24 cellular contexts compared by ENCODE assay signal in genomic region chr10:28580825-28581224, GRCh38. TPM values are rescaled to one million over a fixed set of nuclear protein-coding genes. Genes with fewer than 3 reads are reported as not detected.
DNase-seq lines count a peak whose midpoint lies in the region; ATAC-seq, FAIRE-seq and TF ChIP-seq lines count a peak whose summit lies in the region.
"Had no signal": no experiment of that assay in that cellular context is flagged by ENCODE, and none has a peak within 500 bp of the region (broad histone marks: within the 10 kb centered on the region; RNA-seq: fewer than 3 reads in every experiment).

No MANE protein-coding gene starts in this region.

- H3K9me3 Mint-ChIP-seq in stimulated activated naive CD8-positive, alpha-beta T cell treated with anti-CD3 and anti-CD28 coated beads, Interleukin-15, Interleukin-2, amounts not matched to agents 100 ng/mL and 50 ng/mL, for 24 hours, result no peaks in the 10 kb centered on the region
- no peaks in the 10 kb centered on the region for H3K9me3 Mint-ChIP-seq in stimulated activated naive CD8-positive, alpha-beta T cell treated with anti-CD3 and anti-CD28 coated beads, Interleukin-15, amount 100 ng/mL, for 72 hours
- H3K9me3 Mint-ChIP-seq in memory B cell, result no peaks in the 10 kb centered on the region
- H3K9me3 Mint-ChIP-seq: CD8-positive, alpha-beta memory T cell; neural crest cell; T-helper 2 cell treated with Interferon-gamma antibody and Interleukin-4, amounts not matched to agents 5 μg/mL and 100 μg/mL, for 36 hours had no signal

- H3K27me3 ChIP-seq in bronchial epithelial cell (ENCODE audit: control insufficient read depth, insufficient read depth, low read length), result no peaks in the 10 kb centered on the region
- H3K27me3 ChIP-seq: ascending aorta had no signal

- H3K27ac Mint-ChIP-seq in stimulated activated naive CD8-positive, alpha-beta T cell treated with anti-CD3 and anti-CD28 coated beads, Interleukin-15, Interleukin-2, amounts not matched to agents 100 ng/mL and 50 ng/mL, for 24 hours, result peak overlapping the region; percentile 6
- H3K27ac Mint-ChIP-seq in stimulated activated naive CD8-positive, alpha-beta T cell treated with anti-CD3 and anti-CD28 coated beads, Interleukin-15, amount 100 ng/mL, for 72 hours, result no peak overlapping the region
- peak overlapping the region; percentile 46 for H3K27ac Mint-ChIP-seq in memory B cell

- no peak for TF ChIP-seq CTCF in bronchial epithelial cell (IDR thresholded peaks at IDR 0.05; ENCODE audit: insufficient read depth, low read length, severe bottlenecking)

- H3K27me3 Mint-ChIP-seq in stimulated activated naive CD8-positive, alpha-beta T cell treated with anti-CD3 and anti-CD28 coated beads, Interleukin-15, Interleukin-2, amounts not matched to agents 100 ng/mL and 50 ng/mL, for 24 hours, result no peaks in the 10 kb centered on the region
- H3K27me3 Mint-ChIP-seq in stimulated activated naive CD8-positive, alpha-beta T cell treated with anti-CD3 and anti-CD28 coated beads, Interleukin-15, amount 100 ng/mL, for 72 hours, result no peaks in the 10 kb centered on the region
- H3K27me3 Mint-ChIP-seq in memory B cell, result no peaks in the 10 kb centered on the region
- H3K27me3 Mint-ChIP-seq: CD8-positive, alpha-beta memory T cell had no signal

- peaks cover 66% of the 10 kb centered on the region for H3K36me3 Mint-ChIP-seq in stimulated activated naive CD8-positive, alpha-beta T cell treated with anti-CD3 and anti-CD28 coated beads, Interleukin-15, Interleukin-2, amounts not matched to agents 100 ng/mL and 50 ng/mL, for 24 hours (ENCODE audit: low read depth)
- peaks cover 27% of the 10 kb centered on the region for H3K36me3 Mint-ChIP-seq in memory B cell

- ATAC-seq in stimulated activated naive CD8-positive, alpha-beta T cell treated with anti-CD3 and anti-CD28 coated beads, Interleukin-15, amount 100 ng/mL, for 72 hours, result no peak
- ATAC-seq in memory B cell (ENCODE audit: low read depth) (no peak), sciatic nerve (no peak), HG03135 (IDR thresholded peaks at IDR 0.05; ENCODE audit: unreplicated experiment) (no peak)
- ATAC-seq: left lobe of liver had no signal

- H3K4me3 Mint-ChIP-seq in stimulated activated naive CD8-positive, alpha-beta T cell treated with anti-CD3 and anti-CD28 coated beads, Interleukin-15, Interleukin-2, amounts not matched to agents 100 ng/mL and 50 ng/mL, for 24 hours, result no peak overlapping the region
- H3K4me3 Mint-ChIP-seq in stimulated activated naive CD8-positive, alpha-beta T cell treated with anti-CD3 and anti-CD28 coated beads, Interleukin-15, amount 100 ng/mL, for 72 hours, result no peak overlapping the region
- H3K4me3 Mint-ChIP-seq in memory B cell, result no peak overlapping the region
- H3K4me3 Mint-ChIP-seq: neural crest cell; T-helper 2 cell treated with Interferon-gamma antibody and Interleukin-4, amounts not matched to agents 5 μg/mL and 100 μg/mL, for 36 hours had no signal

- DNase-seq in stimulated activated naive CD8-positive, alpha-beta T cell treated with anti-CD3 and anti-CD28 coated beads, Interleukin-15, amount 100 ng/mL, for 72 hours, result no peak
- DNase-seq in bronchial epithelial cell (ENCODE audit: low read depth) (peak; percentile 67), memory B cell (ENCODE audit: low spot score in 2 of 2) (no peak), CD1c-positive myeloid dendritic cell (ENCODE audit: extremely low spot score) (no peak), sciatic nerve (ENCODE audit: low spot score) (no peak), RKO (ENCODE audit: low spot score) (no peak)
- DNase-seq: activated CD4-positive, alpha-beta T cell treated with anti-CD3 and anti-CD28 coated beads, Interleukin-2, amount 50 U/mL, for 4 hours; activated naive CD4-positive, alpha-beta T cell treated with Interleukin-2 at 50 U/mL for 16 hours; activated T-cell treated with anti-CD3 and anti-CD28 coated beads for 4 hours; CD8-positive, alpha-beta memory T cell; DMS153; effector memory CD4-positive, alpha-beta T cell; GDM1; NCI-H1436; NCI-H510A; SK-N-SH had no signal

- peaks cover 3% of the 10 kb centered on the region for H3K36me3 ChIP-seq in bronchial epithelial cell (ENCODE audit: control insufficient read depth, insufficient read depth, low read length)

- intact Hi-C loops in sciatic nerve (cut with DNase I), result no loop called here

- H3K4me1 Mint-ChIP-seq in stimulated activated naive CD8-positive, alpha-beta T cell treated with anti-CD3 and anti-CD28 coated beads, Interleukin-15, Interleukin-2, amounts not matched to agents 100 ng/mL and 50 ng/mL, for 24 hours (ENCODE audit: low read depth), result peaks cover 72% of the 10 kb centered on the region
- H3K4me1 Mint-ChIP-seq in stimulated activated naive CD8-positive, alpha-beta T cell treated with anti-CD3 and anti-CD28 coated beads, Interleukin-15, amount 100 ng/mL, for 72 hours, result peaks cover 57% of the 10 kb centered on the region
- H3K4me1 Mint-ChIP-seq in memory B cell, result peaks cover 28% of the 10 kb centered on the region

- no peak for FAIRE-seq in bronchial epithelial cell (lab: Jason Lieb, UNC)
- FAIRE-seq: GM18507, H54 had no signal

- no peak overlapping the region for H3K4me3 ChIP-seq in bronchial epithelial cell (ENCODE audit: low read depth, low read length)
- H3K4me3 ChIP-seq: ascending aorta had no signal

RNA-seq across cellular contexts. Expression of gene WAC, which starts 47.9 kb away (rescaled TPM):
- total RNA-seq in bronchial epithelial cell, result 36.6 and 56.5 TPM in 2 replicates
- total RNA-seq in sciatic nerve, result 148 TPM

Comparison
In these comparisons a context has a peak if more than half of its experiments do, and no peak if none do; other contexts are left out.
1. H3K27ac Mint-ChIP-seq: peak in stimulated activated naive CD8-positive, alpha-beta T cell treated with anti-CD3 and anti-CD28 coated beads, Interleukin-15, Interleukin-2, amounts not matched to agents 100 ng/mL and 50 ng/mL, for 24 hours (single experiment) and memory B cell (single experiment); none in stimulated activated naive CD8-positive, alpha-beta T cell treated with anti-CD3 and anti-CD28 coated beads, Interleukin-15, amount 100 ng/mL, for 72 hours (0 of 2).